Comparison of ENCODE assay signal across 13 cellular contexts in genomic region chr6:63526931-63527330, GRCh38.
"Had no signal": no experiment of that assay in that cellular context is flagged by ENCODE, and none has a peak within 500 bp of the region (broad histone marks: within the 10 kb centered on the region; RNA-seq: fewer than 3 reads in every experiment).

No MANE protein-coding gene starts in this region.

- H3K9me3 Mint-ChIP-seq: nephron progenitor cell had no signal

- H3K4me3 Mint-ChIP-seq: activated naive CD8-positive, alpha-beta T cell treated with anti-CD3 and anti-CD28 coated beads, Interleukin-2, amount 10 ng/mL, durations not matched to agents 7 days and 5 days; nephron progenitor cell had no signal

- H3K36me3 ChIP-seq: left lung, stomach, upper lobe of left lung had no signal

- DNase-seq: activated naive CD4-positive, alpha-beta T cell; activated naive CD8-positive, alpha-beta T cell treated with anti-CD3 and anti-CD28 coated beads, Interleukin-2, amount 10 ng/mL, durations not matched to agents 7 days and 5 days; activated T-cell treated with anti-CD3 and anti-CD28 coated beads for 4 hours; erythroblast; hippocampal formation; kidney; nephron progenitor cell; occipital lobe; stimulated activated CD4-positive, alpha-beta T cell treated with anti-CD3 and anti-CD28 coated beads, Interleukin-1b, Interleukin-23, amount 100 ng/mL, for 48 hours; testis had no signal

- H3K4me3 ChIP-seq: left lung, stomach, testis, upper lobe of left lung had no signal

- H3K27ac Mint-ChIP-seq: nephron progenitor cell had no signal

- H3K27me3 ChIP-seq: left lung, stomach, testis, upper lobe of left lung had no signal

- H3K9me3 ChIP-seq: left lung, stomach, testis, upper lobe of left lung had no signal

- H3K27ac ChIP-seq: left lung, testis, upper lobe of left lung had no signal

- H3K27me3 Mint-ChIP-seq: activated naive CD8-positive, alpha-beta T cell treated with anti-CD3 and anti-CD28 coated beads, Interleukin-2, amount 10 ng/mL, durations not matched to agents 7 days and 5 days had no signal

- H3K4me1 Mint-ChIP-seq: nephron progenitor cell had no signal

- H3K4me1 ChIP-seq: testis had no signal

- FAIRE-seq: kidney had no signal
